ENCODE assay signal across 14 cellular contexts in genomic region chr1:227343727-227344551, GRCh38. TPM values are rescaled to one million over a fixed set of nuclear protein-coding genes. Genes with fewer than 3 reads are reported as not detected.
DNase-seq lines count a peak whose midpoint lies in the region; ATAC-seq and TF ChIP-seq lines count a peak whose summit lies in the region.
"Had no signal": no experiment of that assay in that cellular context is flagged by ENCODE, and none has a peak within 500 bp of the region (broad histone marks: within the 10 kb centered on the region; RNA-seq: fewer than 3 reads in every experiment).

No MANE protein-coding gene starts in this region.

- no peak for TF ChIP-seq CTCF in AG10803 (conservative IDR thresholded peaks at IDR 0.05; ENCODE audit: low read length)

- no peak overlapping the region for H3K4me3 ChIP-seq in AG10803 (ENCODE audit: low read length)
- H3K4me3 ChIP-seq: heart right ventricle, Peyer's patch had no signal

- ATAC-seq in HG02798 (IDR thresholded peaks at IDR 0.05; ENCODE audit: poor library complexity, unreplicated experiment) = no peak

- peak; percentile 95 for DNase-seq in AG10803 (ENCODE audit: low read depth)
- peak; percentile 71 for DNase-seq in NCI-H460 (ENCODE audit: extremely low read depth, low read depth)
- peak; percentile 43 for DNase-seq in dermis blood vessel endothelial cell
- DNase-seq in myocyte (ENCODE audit: low read depth) = peak; percentile 64
- DNase-seq in ureter (ENCODE audit: low spot score) = no peak
- DNase-seq in stimulated activated CD8-positive, alpha-beta memory T cell treated with anti-CD3 and anti-CD28 coated beads, Interleukin-4, amount 100 ng/mL, for 48 hours = no peak
- no peak for DNase-seq in KG1 (lab: John Stamatoyannopoulos, UW)
- DNase-seq: activated CD4-positive, alpha-beta memory T cell treated with anti-CD3 and anti-CD28 coated beads for 36 hours; GOT3; heart right ventricle; NCI-H1105 treated with DMSO at 0.1 percent for 48 hours; Peyer's patch; stimulated activated CD4-positive, alpha-beta T cell treated with anti-CD3 and anti-CD28 coated beads, Interleukin-2, amount 100 ng/mL, for 24 hours had no signal

RNA-seq across cellular contexts. Expression of gene CDC42BPA, which starts 25.6 kb away (rescaled TPM):
- 67.7 and 77.7 TPM in 2 replicates for total RNA-seq in NCI-H460 (2014; rRNA removed; shearing (Covaris generic))
- 20.9 and 27.3 TPM in 2 replicates for polyA plus RNA-seq in NCI-H460 (2014; cell fraction: nucleus; rRNA removed)
- total RNA-seq in dermis blood vessel endothelial cell (105 and 112 TPM in 2 replicates), myocyte (37.0 and 54.3 TPM in 2 replicates), ureter (51.5 TPM)
- 16.0 TPM for polyA plus RNA-seq in myocyte (2012)

Comparison
In these comparisons a context has a peak if more than half of its experiments do, and no peak if none do; other contexts are left out.
1. DNase-seq: peak in AG10803 (single experiment), NCI-H460 (single experiment), dermis blood vessel endothelial cell (single experiment) and myocyte (single experiment); none in ureter (single experiment), stimulated activated CD8-positive, alpha-beta memory T cell treated with anti-CD3 and anti-CD28 coated beads, Interleukin-4, amount 100 ng/mL, for 48 hours (single experiment) and KG1 (single experiment).